In the genomic region with DNA sequence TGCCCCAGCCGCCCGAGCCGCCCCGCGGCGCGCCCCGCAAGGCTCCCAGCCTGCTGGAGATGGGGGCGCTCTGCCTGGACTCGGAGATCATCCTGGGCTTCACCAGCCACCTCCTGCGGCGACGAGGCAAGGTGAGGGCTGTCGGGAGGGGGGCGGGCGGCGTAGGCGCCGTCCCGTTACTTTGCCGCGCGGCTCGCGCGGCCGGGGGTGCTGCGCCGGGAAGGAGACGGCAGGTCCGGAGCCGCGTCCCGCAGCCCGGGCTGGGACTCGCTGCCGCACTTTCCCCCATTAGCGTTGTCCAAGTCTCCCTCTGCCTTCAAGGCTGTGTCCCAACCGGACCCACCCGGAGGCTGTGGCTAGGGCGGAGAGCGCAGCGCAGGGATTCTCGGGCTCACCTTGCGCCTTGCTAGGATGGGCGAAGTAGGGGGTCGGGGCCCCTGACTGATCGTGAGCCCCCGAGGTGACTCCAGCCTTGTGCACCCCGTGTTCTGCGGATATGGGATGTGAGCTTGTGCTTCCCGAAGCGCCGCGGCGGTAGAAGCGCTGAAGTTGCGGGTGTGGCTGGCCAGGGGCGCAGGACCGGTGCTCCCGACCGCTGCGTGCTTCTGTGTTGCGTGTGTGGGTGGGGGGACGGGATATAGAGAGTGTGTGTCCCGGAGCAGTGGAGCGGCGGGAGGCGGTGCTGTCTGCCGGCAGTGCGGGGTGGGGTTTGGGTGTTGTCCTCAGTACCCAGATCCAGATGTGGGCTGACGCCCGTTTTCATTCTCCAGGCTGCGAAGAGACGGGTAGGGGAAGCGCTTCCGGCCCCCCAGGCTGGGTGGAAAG, we compare ENCODE assay signal across 11 cellular contexts. TPM values are rescaled to one million over a fixed set of nuclear protein-coding genes. Genes with fewer than 3 reads are reported as not detected.
A peak's percentile ranks its signal among the peaks of the same experiment; 100 is the strongest.
DNase-seq lines count a peak whose midpoint lies in the region; ATAC-seq and TF ChIP-seq lines count a peak whose summit lies in the region.
"Had no signal": no experiment of that assay in that cellular context is flagged by ENCODE, and none has a peak within 500 bp of the region (broad histone marks: within the 10 kb centered on the region; RNA-seq: fewer than 3 reads in every experiment).

No MANE protein-coding gene starts in this region.

- CTCF ChIA-PET in GM10248 (lab: Yijun Ruan, JAX) = interaction anchor here (1.0 to 1.1 kb wide), 3 partner anchors 224 to 428 kb away, joined by 3 to 12 read pairs (median 4); no protein-coding TSS in a partner anchor

- H3K27ac ChIP-seq in lung (ENCODE audit: low read depth in 1 of 2, low read length in 1 of 2) (no peak overlapping the region), thoracic aorta (no peak overlapping the region), tibial nerve (no peak overlapping the region)

- no peak overlapping the region for H3K27ac Mint-ChIP-seq in activated naive CD8-positive, alpha-beta T cell treated with anti-CD3 and anti-CD28 coated beads for 36 hours
- H3K27ac Mint-ChIP-seq: activated naive CD4-positive, alpha-beta T cell treated with anti-CD3 and anti-CD28 coated beads, Interleukin-2, amount 50 U/mL, for 72 hours had no signal

- peaks cover 65% of the 10 kb centered on the region for H3K27me3 Mint-ChIP-seq in activated T-cell treated with anti-CD3 and anti-CD28 coated beads, Interleukin-2, amount 50 U/mL, for 4 hours (ENCODE audit: low read depth)
- H3K27me3 Mint-ChIP-seq in activated naive CD8-positive, alpha-beta T cell treated with anti-CD3 and anti-CD28 coated beads for 36 hours = peaks cover 51% of the 10 kb centered on the region

- no peaks in the 10 kb centered on the region for H3K9me3 Mint-ChIP-seq in activated T-cell treated with anti-CD3 and anti-CD28 coated beads, Interleukin-2, amount 50 U/mL, for 4 hours
- H3K9me3 Mint-ChIP-seq in activated naive CD8-positive, alpha-beta T cell treated with anti-CD3 and anti-CD28 coated beads for 36 hours = no peaks in the 10 kb centered on the region
- H3K9me3 Mint-ChIP-seq: activated naive CD4-positive, alpha-beta T cell treated with anti-CD3 and anti-CD28 coated beads, Interleukin-2, amount 50 U/mL, for 72 hours had no signal

- H3K27me3 ChIP-seq in lung (ENCODE audit: control insufficient read depth, insufficient read depth) = peaks cover 18% of the 10 kb centered on the region
- H3K27me3 ChIP-seq in thoracic aorta (replicated peaks; ENCODE audit: insufficient read depth) = no peaks in the 10 kb centered on the region
- peaks cover 0 to 67% of the 10 kb centered on the region in 2 donors for H3K27me3 ChIP-seq in tibial nerve

- H3K9me3 ChIP-seq in lung (ENCODE audit: control insufficient read depth in 2 of 2, insufficient read depth in 1 of 2, low read length in 1 of 2) (no peaks in the 10 kb centered on the region), thoracic aorta (no peaks in the 10 kb centered on the region), tibial nerve (no peaks in the 10 kb centered on the region)

- ATAC-seq in activated T-cell treated with anti-CD3 and anti-CD28 coated beads, Interleukin-2, amount 50 U/mL, for 4 hours = no peak
- ATAC-seq in lung (ENCODE audit: insufficient read depth, low FRiP score) (no peak), thoracic aorta (ENCODE audit: insufficient number of reproducible peaks, low FRiP score, low read depth) (no peak)

- no peak for TF ChIP-seq POLR2A in tibial nerve (IDR thresholded peaks at IDR 0.05)

- POLR2A ChIA-PET in GM10248 (lab: Yijun Ruan, JAX) = no interaction called here

- TF ChIP-seq EP300 in tibial nerve (IDR thresholded peaks at IDR 0.05) = no peak

- H3K36me3 ChIP-seq in lung (ENCODE audit: control insufficient read depth in 2 of 2, insufficient read depth in 2 of 2, low read length in 2 of 2) = no peaks in the 10 kb centered on the region
- H3K36me3 ChIP-seq in thoracic aorta = no peaks in the 10 kb centered on the region
- no peaks in the 10 kb centered on the region for H3K36me3 ChIP-seq in tibial nerve

- H3K36me3 Mint-ChIP-seq in activated T-cell treated with anti-CD3 and anti-CD28 coated beads, Interleukin-2, amount 50 U/mL, for 4 hours (ENCODE audit: insufficient read depth) = no peaks in the 10 kb centered on the region
- H3K36me3 Mint-ChIP-seq in activated naive CD8-positive, alpha-beta T cell treated with anti-CD3 and anti-CD28 coated beads for 36 hours = no peaks in the 10 kb centered on the region
- H3K36me3 Mint-ChIP-seq: activated naive CD4-positive, alpha-beta T cell treated with anti-CD3 and anti-CD28 coated beads, Interleukin-2, amount 50 U/mL, for 72 hours had no signal

- H3K4me3 ChIP-seq in lung (peak overlapping the region; percentile 7), thoracic aorta (peak overlapping the region; percentile 38), tibial nerve (peak overlapping the region in 1 of 4 donors; percentile 56)

- H3K4me3 Mint-ChIP-seq in activated T-cell treated with anti-CD3 and anti-CD28 coated beads, Interleukin-2, amount 50 U/mL, for 4 hours = peak overlapping the region; percentile 64
- H3K4me3 Mint-ChIP-seq in activated naive CD8-positive, alpha-beta T cell treated with anti-CD3 and anti-CD28 coated beads for 36 hours = peak overlapping the region; percentile 29

- TF ChIP-seq CTCF in lung (IDR thresholded peaks at IDR 0.05; ENCODE audit: control extremely low read depth, extremely low read depth) (no peak), thoracic aorta (IDR thresholded peaks at IDR 0.05) (no peak), tibial nerve (IDR thresholded peaks at IDR 0.05) (no peak), GM10248 (IDR thresholded peaks at IDR 0.05; ENCODE audit: control extremely low read depth, extremely low read depth, low read depth, missing control alignments) (no peak)

- DNase-seq in activated T-cell treated with anti-CD3 and anti-CD28 coated beads, Interleukin-2, amount 50 U/mL, for 4 hours = no peak
- DNase-seq in activated T-cell treated with anti-CD3 and anti-CD28 coated beads for 4 hours = no peak
- peak; percentile 17 for DNase-seq in activated naive CD8-positive, alpha-beta T cell treated with anti-CD3 and anti-CD28 coated beads for 36 hours
- DNase-seq in lung (ENCODE audit: low spot score) = no peak
- DNase-seq in thoracic aorta (ENCODE audit: low spot score) = no peak
- no peak for DNase-seq in tibial nerve (ENCODE audit: low spot score in 2 of 2)
- DNase-seq in LoVo (ENCODE audit: low spot score) = no peak
- no peak for DNase-seq in GM10248 (ENCODE audit: extremely low spot score)

- H3K4me1 ChIP-seq in lung (ENCODE audit: control insufficient read depth in 2 of 2, insufficient read depth in 2 of 2, low read length in 2 of 2) (peaks cover 0 to 28% of the 10 kb centered on the region in 2 donors), thoracic aorta (ENCODE audit: control insufficient read depth in 1 of 2, low read depth in 2 of 2) (peaks cover 8 to 28% of the 10 kb centered on the region in 2 donors), tibial nerve (peaks cover 0 to 49% (median 21%) of the 10 kb centered on the region in 4 donors)

- 3 to 4% methylated on average over 59 to 77 of the region's 77 CpGs for WGBS in lung, 2 donors
- 2 to 4% methylated on average over 26 to 58 of the region's 77 CpGs for WGBS in tibial nerve, 2 donors

- H3K4me1 Mint-ChIP-seq in activated T-cell treated with anti-CD3 and anti-CD28 coated beads, Interleukin-2, amount 50 U/mL, for 4 hours (ENCODE audit: low read depth) = peaks cover 9% of the 10 kb centered on the region
- peaks cover 6% of the 10 kb centered on the region for H3K4me1 Mint-ChIP-seq in activated naive CD8-positive, alpha-beta T cell treated with anti-CD3 and anti-CD28 coated beads for 36 hours

RNA-seq across cellular contexts. Expression of a gene that starts 1.7 kb away (rescaled TPM):
- under 1 TPM; 0.24 to 0.86 (median 0.40) TPM for total RNA-seq in activated T-cell treated with anti-CD3 and anti-CD28 coated beads, Interleukin-2, amount 50 U/mL, for 4 hours
- total RNA-seq in activated naive CD8-positive, alpha-beta T cell treated with anti-CD3 and anti-CD28 coated beads for 36 hours = under 1 TPM; 0.89 to 0.94 TPM
- total RNA-seq in lung = 10 to 100 TPM in 1 of 2 donors, 1 to 10 TPM in 1; 6.5 to 11.4 TPM
- polyA plus RNA-seq in lung = 1 to 10 TPM; 2.4 to 2.5 TPM
- total RNA-seq in thoracic aorta = 1 to 10 TPM; 2.0 to 3.9 TPM
- 1 to 10 TPM; 2.6 to 4.2 (median 3.3) TPM for total RNA-seq in tibial nerve

RNA-seq across cellular contexts. Expression of a gene that starts 51.2 kb away (rescaled TPM):
- under 1 TPM in 1 of 3 donors, not detected in 2; 0.19 TPM for total RNA-seq in activated T-cell treated with anti-CD3 and anti-CD28 coated beads, Interleukin-2, amount 50 U/mL, for 4 hours
- total RNA-seq in activated naive CD8-positive, alpha-beta T cell treated with anti-CD3 and anti-CD28 coated beads for 36 hours = not detected
- 1 to 10 TPM; 4.3 to 4.7 TPM for total RNA-seq in lung
- polyA plus RNA-seq in lung = 1 to 10 TPM in 1 of 2 donors, under 1 TPM in 1; 0.73 to 1.8 TPM
- under 1 TPM; 0.14 to 0.35 TPM for total RNA-seq in thoracic aorta
- 1 to 10 TPM; 2.4 to 8.7 (median 2.7) TPM for total RNA-seq in tibial nerve
- total RNA-seq: activated naive CD4-positive, alpha-beta T cell treated with anti-CD3 and anti-CD28 coated beads, Interleukin-2, amount 50 U/mL, for 72 hours; glomerular endothelial cell; HT1080 had no signal
